ENCODE assay signal across 8 cellular contexts in the genomic region with DNA sequence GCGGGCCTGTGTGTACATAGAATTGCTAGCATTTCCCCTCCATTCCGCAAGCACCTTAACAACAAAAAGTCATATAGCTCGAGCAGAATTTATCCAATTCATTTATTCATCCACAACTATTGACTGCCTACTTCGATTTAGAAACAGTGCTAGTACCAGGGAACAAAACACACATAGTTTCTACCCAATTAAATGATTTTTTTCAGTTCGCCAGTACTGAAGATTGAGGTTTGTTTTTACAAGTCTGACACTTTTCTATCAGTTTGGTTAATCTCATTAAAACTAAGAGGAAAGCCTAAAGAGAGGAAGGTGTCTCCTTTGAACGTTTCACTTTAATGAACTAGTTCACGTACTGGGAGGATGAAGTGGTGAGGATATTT. TPM values are rescaled to one million over a fixed set of nuclear protein-coding genes. Genes with fewer than 3 reads are reported as not detected.
DNase-seq lines count a peak whose midpoint lies in the region; ATAC-seq and TF ChIP-seq lines count a peak whose summit lies in the region.

No MANE protein-coding gene starts in this region.

- peaks cover 9 to 26% (median 21%) of the 10 kb centered on the region in 3 experiments for H3K36me3 Mint-ChIP-seq in H9 (ENCODE audit: insufficient read depth in 1 of 3, low read depth in 3 of 3)
- H3K36me3 Mint-ChIP-seq in T-helper 17 cell (ENCODE audit: low read depth): peaks cover 11% of the 10 kb centered on the region

- H3K9ac ChIP-seq in H9 (ENCODE audit: extremely low read depth, insufficient read length, low read length) (peak overlapping the region; percentile 87), skeletal muscle tissue (ENCODE audit: low read depth in 1 of 3, low read length in 3 of 3) (peak overlapping the region; percentile 90 to 99 (median 96))

- H3K79me1 ChIP-seq in H9 (ENCODE audit: insufficient read depth, low read depth, low read length, poor library complexity, severe bottlenecking): peaks cover 3% of the 10 kb centered on the region

- H3K4ac ChIP-seq in H9 (ENCODE audit: low read depth, low read length): no peak overlapping the region

- peak overlapping the region; percentile 27; the same call in 1 of the 2 replicates for H3K14ac ChIP-seq in H9 (ENCODE audit: insufficient read depth, low read length)

- no CpG with 5 or more reads among the region's 7 CpGs for WGBS in H9 (ENCODE audit: extremely low coverage, insufficient read length, low lambda C conversion rate)

- H3K18ac ChIP-seq in H9 (ENCODE audit: insufficient read length, low read depth, low read length): peak overlapping the region; percentile 69

- no peak overlapping the region for H4K8ac ChIP-seq in H9 (replicated peaks; ENCODE audit: insufficient read length, low read depth, low read length)

- H3K9me3 ChIP-seq in H9 (ENCODE audit: control insufficient read depth, low read depth, low read length) (no peaks in the 10 kb centered on the region), T-helper 17 cell (ENCODE audit: control insufficient read depth, low read length, poor library complexity, severe bottlenecking) (no peaks in the 10 kb centered on the region), skeletal muscle tissue (ENCODE audit: control insufficient read depth in 3 of 3, low read length in 3 of 3) (no peaks in the 10 kb centered on the region)

- H3K23ac ChIP-seq in H9 (ENCODE audit: insufficient read length, low read depth, low read length): no peak overlapping the region

- no peak overlapping the region for H2BK15ac ChIP-seq in H9 (ENCODE audit: low read depth, low read length)

- no peak overlapping the region for H3K56ac ChIP-seq in H9 (ENCODE audit: insufficient read length, low read depth, low read length)

- H2BK5ac ChIP-seq in H9 (ENCODE audit: insufficient read length, low read length): peak overlapping the region; percentile 11

- peak overlapping the region; percentile 93 for H3K4me2 ChIP-seq in H9 (ENCODE audit: insufficient read depth, insufficient read length, low read length)

- peak overlapping the region; percentile 27 for H2BK120ac ChIP-seq in H9 (ENCODE audit: low read depth, low read length, poor library complexity, severe bottlenecking)

- peak; percentile 7 for ATAC-seq in T-helper 17 cell
- no peak for ATAC-seq in foreskin keratinocyte
- no peak for ATAC-seq in HG02642 (IDR thresholded peaks at IDR 0.05; ENCODE audit: poor library complexity, unreplicated experiment)
- ATAC-seq in HG02571 (IDR thresholded peaks at IDR 0.05; ENCODE audit: unreplicated experiment): no peak

- H4K91ac ChIP-seq in H9 (ENCODE audit: insufficient read length, low read depth, low read length): no peak overlapping the region

- H3K4me1 ChIP-seq in H9 (ENCODE audit: insufficient read depth, low read length): no peaks in the 10 kb centered on the region
- peaks cover 16% of the 10 kb centered on the region for H3K4me1 ChIP-seq in foreskin keratinocyte
- H3K4me1 ChIP-seq in skeletal muscle tissue (ENCODE audit: control insufficient read depth in 3 of 3, insufficient read depth in 3 of 3, low read length in 3 of 3): peaks cover 7 to 28% (median 13%) of the 10 kb centered on the region in 3 donors

- H3K27me3 ChIP-seq in H9 (ENCODE audit: insufficient read depth, low read length) (no peaks in the 10 kb centered on the region), foreskin keratinocyte (no peaks in the 10 kb centered on the region), skeletal muscle tissue (ENCODE audit: control insufficient read depth in 3 of 3, insufficient read depth in 3 of 3, low read length in 3 of 3) (no peaks in the 10 kb centered on the region)

- peak overlapping the region; percentile 90 to 100 (median 97) for H3K4me3 ChIP-seq in skeletal muscle tissue (ENCODE audit: low read length in 3 of 3)

- no peak overlapping the region for H2AK5ac ChIP-seq in H9 (ENCODE audit: insufficient read length, low read length)

- peaks cover 0 to 8% (median 3%) of the 10 kb centered on the region in 3 donors for H3K36me3 ChIP-seq in skeletal muscle tissue (ENCODE audit: control insufficient read depth in 3 of 3, insufficient read depth in 3 of 3, low read length in 3 of 3)

- H3K27ac ChIP-seq in H9 (ENCODE audit: insufficient read length, low read depth, low read length) (peak overlapping the region; percentile 88), foreskin keratinocyte (peak overlapping the region; percentile 66), skeletal muscle tissue (ENCODE audit: low read depth, low read length) (peak overlapping the region; percentile 92)

- peaks cover 0 to 4% of the 10 kb centered on the region in 2 experiments; a peak in 1 of 5 replicates for H3K9me3 Mint-ChIP-seq in H9

- DNase-seq in H9 (no peak), T-helper 17 cell (no peak), foreskin keratinocyte (no peak), activated gamma-delta T cell (lab: John Stamatoyannopoulos, UW) (no peak), GM20000 (ENCODE audit: low spot score) (no peak)

- H3K23me2 ChIP-seq in H9 (ENCODE audit: insufficient read length, low read depth, low read length, poor library complexity, severe bottlenecking): peaks cover 13% of the 10 kb centered on the region

- H3K27ac Mint-ChIP-seq in H9: peak overlapping the region; percentile 97 to 99 (median 99)
- peak overlapping the region; percentile 100 for H3K27ac Mint-ChIP-seq in T-helper 17 cell

- H2BK12ac ChIP-seq in H9 (ENCODE audit: insufficient read length, low read depth, low read length): no peak overlapping the region

- H3K79me2 ChIP-seq in H9 (ENCODE audit: insufficient read depth, low read length): peaks cover 12% of the 10 kb centered on the region

- H3K27me3 Mint-ChIP-seq in H9 (ENCODE audit: low read depth) (no peaks in the 10 kb centered on the region), T-helper 17 cell (no peaks in the 10 kb centered on the region)

- no peak overlapping the region for H2AFZ ChIP-seq in H9 (ENCODE audit: low read length)

- no peak overlapping the region for H3T11ph ChIP-seq in H9 (ENCODE audit: low read length)

- no peak overlapping the region for H4K5ac ChIP-seq in H9 (ENCODE audit: insufficient read length, low read depth, low read length)

- no peaks in the 10 kb centered on the region for H4K20me1 ChIP-seq in H9 (ENCODE audit: control insufficient read depth, insufficient read depth, insufficient read length)

- TF ChIP-seq CTCF in H9 (conservative IDR thresholded peaks at IDR 0.05) (no peak), foreskin keratinocyte (conservative IDR thresholded peaks at IDR 0.05) (no peak), GM20000 (IDR thresholded peaks at IDR 0.05; ENCODE audit: extremely low read depth, missing control alignments) (no peak)

- no peak overlapping the region for H2BK20ac ChIP-seq in H9 (ENCODE audit: low read depth, low read length, poor library complexity, severe bottlenecking)

- H3K4me1 Mint-ChIP-seq in H9: peaks cover 18 to 19% of the 10 kb centered on the region in 2 experiments
- H3K4me1 Mint-ChIP-seq in T-helper 17 cell: peaks cover 47% of the 10 kb centered on the region

- H3K4me3 Mint-ChIP-seq in H9 (peak overlapping the region; percentile 99 to 100), T-helper 17 cell (peak overlapping the region; percentile 100)

RNA-seq across cellular contexts. Expression of a gene that starts 0.6 kb away (rescaled TPM):
- total RNA-seq in H9 (2021): 49.4 and 49.9 TPM in 2 replicates
- total RNA-seq in T-helper 17 cell: 10 to 100 TPM; 30.1 to 36.3 TPM
- 20.5 and 21.2 TPM in 2 replicates for total RNA-seq in foreskin keratinocyte
- polyA plus RNA-seq in foreskin keratinocyte: 21.2 and 22.3 TPM in 2 replicates
- total RNA-seq in skeletal muscle tissue: 27.1 TPM

RNA-seq across cellular contexts. Expression of a gene that starts 0.6 kb away (rescaled TPM):
- total RNA-seq in H9 (2021) (24.4 and 26.5 TPM in 2 replicates), T-helper 17 cell (10 to 100 TPM in 1 of 2 donors, 1 to 10 TPM in 1; 9.6 to 10.0 TPM), foreskin keratinocyte (14.8 and 15.4 TPM in 2 replicates), skeletal muscle tissue (11.5 TPM)
- 4.7 and 5.6 TPM in 2 replicates for polyA plus RNA-seq in foreskin keratinocyte
